Comparison of ENCODE assay signal across 8 cellular contexts in the genomic region with DNA sequence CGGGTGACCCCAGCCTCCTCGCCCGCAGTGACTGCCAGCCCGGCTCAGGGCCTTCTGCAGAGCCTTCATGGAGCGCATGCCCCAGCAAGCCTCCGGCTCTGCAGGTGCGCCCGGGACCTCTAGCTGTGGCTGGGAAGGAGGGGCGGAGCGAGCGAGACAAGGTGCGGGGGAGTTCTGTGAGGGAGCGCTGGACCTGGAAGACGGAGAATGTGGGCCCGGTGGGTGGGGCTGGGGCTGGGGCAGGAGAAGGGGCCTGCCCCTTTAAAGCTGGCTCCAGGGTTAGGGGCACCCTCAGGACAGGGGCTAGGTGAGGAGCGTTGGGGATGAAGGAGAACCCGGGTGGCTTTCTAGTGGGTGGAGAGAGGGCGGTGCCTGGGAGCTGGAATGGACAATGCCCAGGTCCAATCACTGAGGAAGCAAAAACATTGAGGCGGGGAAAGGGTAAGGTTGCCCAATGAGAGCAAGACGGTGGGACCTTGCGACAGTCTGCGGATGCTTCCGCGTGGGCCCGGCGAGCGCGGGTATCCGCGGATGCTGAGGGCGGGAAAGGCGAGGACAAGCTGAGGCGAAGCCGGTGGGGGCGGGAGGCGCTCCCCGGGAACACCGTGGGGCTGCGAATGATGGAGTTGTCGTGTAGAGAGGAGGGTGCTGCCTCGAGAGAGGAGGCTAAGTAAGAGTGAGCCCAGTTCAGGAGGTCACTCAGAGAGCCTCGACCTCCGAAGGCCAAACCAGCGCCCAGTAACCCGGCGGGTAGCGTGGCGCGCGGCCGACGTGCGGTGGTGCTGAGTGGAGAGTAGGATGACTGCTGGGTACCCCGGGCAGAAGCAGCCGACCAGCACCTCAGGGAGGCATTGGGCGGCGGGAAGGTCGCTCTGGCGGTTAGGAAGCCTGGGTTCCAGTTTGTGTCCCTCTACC. TPM values are rescaled to one million over a fixed set of nuclear protein-coding genes. Genes with fewer than 3 reads are reported as not detected.
DNase-seq lines count a peak whose midpoint lies in the region; ATAC-seq and TF ChIP-seq lines count a peak whose summit lies in the region.

A gene (minus strand): TSS at position 121 of the 915 bp plus-strand sequence. CDS start 43 bp downstream, at position 78.

- no peak within 1 kb of the TSS for H2AFZ ChIP-seq in Karpas-422 (ENCODE audit: low read length)

- no peaks in the 10 kb centered on the region for H3K27me3 ChIP-seq in Karpas-422 (ENCODE audit: low read length)
- no peaks in the 10 kb centered on the region for H3K27me3 ChIP-seq in right atrium auricular region
- no peaks in the 10 kb centered on the region for H3K27me3 ChIP-seq in upper lobe of left lung

- H3K27ac ChIP-seq in Karpas-422 (ENCODE audit: low read length) (no peak within 1 kb of the TSS), right atrium auricular region (peak within 1 kb of the TSS in 1 of 2 donors; percentile 15), upper lobe of left lung (peak within 1 kb of the TSS in 3 of 4 donors; percentile 4 to 66 (median 20))

- H3K9me3 ChIP-seq in Karpas-422 (ENCODE audit: low read length): no peaks in the 10 kb centered on the region
- no peaks in the 10 kb centered on the region for H3K9me3 ChIP-seq in right atrium auricular region
- no peaks in the 10 kb centered on the region for H3K9me3 ChIP-seq in upper lobe of left lung

- DNase-seq in Calu3 (peak; percentile 82), Karpas-422 (peak; percentile 53), T follicular helper cell (ENCODE audit: low read depth) (peak; percentile 59), anterior cingulate cortex (lab: John Stamatoyannopoulos, UW) (peak; percentile 34 to 91 (median 73)), right atrium auricular region (ENCODE audit: low spot score) (peak; percentile 84), posterior vena cava (ENCODE audit: low spot score) (peak; percentile 90), upper lobe of left lung (peak; percentile 82 to 93)

- intact Hi-C loops in Calu3 (cut with micrococcal nuclease; ENCODE audit: unreplicated experiment): no loop called here
- intact Hi-C loops in posterior vena cava (cut with DNase I): no loop called here

- H3K27ac Mint-ChIP-seq in Calu3 (ENCODE audit: unreplicated experiment): peak within 1 kb of the TSS; percentile 83

- no peak within 1 kb of the TSS for H3K4me2 ChIP-seq in Karpas-422 (ENCODE audit: low read depth, low read length, poor library complexity, severe bottlenecking)

- H3K9me3 Mint-ChIP-seq in Calu3 (ENCODE audit: low read depth, unreplicated experiment): peaks cover 3% of the 10 kb centered on the region

- H3K4me1 ChIP-seq in Karpas-422 (ENCODE audit: low read length) (peaks cover 8% of the 10 kb centered on the region), right atrium auricular region (peaks cover 0 to 6% of the 10 kb centered on the region in 2 donors), upper lobe of left lung (peaks cover 8 to 20% (median 16%) of the 10 kb centered on the region in 4 donors)

- H3K4me3 ChIP-seq in Karpas-422 (ENCODE audit: low read length) (no peak within 1 kb of the TSS), right atrium auricular region (peak within 1 kb of the TSS; percentile 55 to 64), upper lobe of left lung (peak within 1 kb of the TSS; percentile 59 to 73 (median 68))

- no peak within 1 kb of the TSS for H3K9ac ChIP-seq in Karpas-422 (ENCODE audit: low read length)

- H3K36me3 ChIP-seq in Karpas-422 (ENCODE audit: insufficient read depth, low read length): no peaks in the 10 kb centered on the region
- H3K36me3 ChIP-seq in right atrium auricular region: no peaks in the 10 kb centered on the region
- H3K36me3 ChIP-seq in upper lobe of left lung: no peaks in the 10 kb centered on the region

- TF ChIP-seq POLR2A in upper lobe of left lung (IDR thresholded peaks at IDR 0.05): no peak

- H3K9me2 ChIP-seq in Karpas-422 (replicated peaks; ENCODE audit: insufficient read depth, low read length): no peaks in the 10 kb centered on the region

- H3K4me3 Mint-ChIP-seq in Calu3 (ENCODE audit: low read depth, unreplicated experiment): peak within 1 kb of the TSS; percentile 98

- WGBS in upper lobe of left lung, 2 donors: 19 to 23% methylated on average over 46 to 56 of the region's 59 CpGs

- H3K4me1 Mint-ChIP-seq in Calu3 (ENCODE audit: low read depth, unreplicated experiment): peaks cover 18% of the 10 kb centered on the region

- CTCF ChIA-PET in Calu3 (lab: Charles Lee): interaction anchor here (0.6 to 1.3 kb wide), 6 partner anchors 8 to 264 kb away, joined by 3 to 6 read pairs (median 3); a partner anchor contains a TSS

- no peaks in the 10 kb centered on the region for H3K79me2 ChIP-seq in Karpas-422 (ENCODE audit: low read length)

- ATAC-seq in GM21528 (IDR thresholded peaks at IDR 0.05; ENCODE audit: low FRiP score, unreplicated experiment) (peak; percentile 94), upper lobe of left lung (ENCODE audit: low FRiP score in 2 of 2) (peak; percentile 97)

- no TSS peak for BruUV-seq in Calu3 (replicated peaks; lab: Mats Ljungman, UMichigan)

- H3K27me3 Mint-ChIP-seq in Calu3 (ENCODE audit: unreplicated experiment): peaks cover 45% of the 10 kb centered on the region

- no peak for TF ChIP-seq CTCF in Calu3 (IDR thresholded peaks at IDR 0.05; ENCODE audit: unreplicated experiment)
- TF ChIP-seq CTCF in right atrium auricular region (IDR thresholded peaks at IDR 0.05): no peak
- TF ChIP-seq CTCF in upper lobe of left lung (IDR thresholded peaks at IDR 0.05): no peak

- H4K20me1 ChIP-seq in Karpas-422 (ENCODE audit: insufficient read depth, low read depth, low read length): 0 out of 2 replicates have a peak, but pooled peaks cover 4% of the 10 kb centered on the region

- peaks cover 22% of the 10 kb centered on the region for H3K36me3 Mint-ChIP-seq in Calu3 (ENCODE audit: insufficient read depth, unreplicated experiment)

- TF ChIP-seq EP300 in upper lobe of left lung (IDR thresholded peaks at IDR 0.05): no peak

RNA-seq across cellular contexts. Expression of the gene that starts here (rescaled TPM):
- 1.9 and 2.7 TPM in 2 replicates for total RNA-seq in Calu3 (2022)
- not detected in 2 replicates for total RNA-seq in Karpas-422 (2014; rRNA removed; shearing (Covaris generic); ENCODE audit: low replicate concordance)
- total RNA-seq in right atrium auricular region: 1 to 10 TPM in 1 of 2 donors, under 1 TPM in 1; 0.96 to 1.7 TPM
- total RNA-seq in posterior vena cava: under 1 TPM; 0.24 to 0.69 TPM
- 10 to 100 TPM in 1 of 6 donors, 1 to 10 TPM in 5; 2.0 to 11.6 (median 5.0) TPM for total RNA-seq in upper lobe of left lung

Comparison
In these comparisons a context has a peak if more than half of its experiments do, and no peak if none do; other contexts are left out.
1. Peak in DNase-seq in Karpas-422; RNA of the gene not detected or under 1 TPM.
2. Peak in DNase-seq in posterior vena cava; RNA of the gene not detected or under 1 TPM.